20 cellular contexts compared by ENCODE assay signal in genomic region chr7:122306320-122307227, GRCh38. TPM values are rescaled to one million over a fixed set of nuclear protein-coding genes. Genes with fewer than 3 reads are reported as not detected.
A peak's percentile ranks its signal among the peaks of the same experiment; 100 is the strongest.
DNase-seq lines count a peak whose midpoint lies in the region; ATAC-seq and TF ChIP-seq lines count a peak whose summit lies in the region.
"Had no signal": no experiment of that assay in that cellular context is flagged by ENCODE, and none has a peak within 500 bp of the region (broad histone marks: within the 10 kb centered on the region; RNA-seq: fewer than 3 reads in every experiment).

No MANE protein-coding gene starts in this region.

- POLR2A ChIA-PET in RWPE1 (lab: Yijun Ruan, JAX; ENCODE audit: low non-redundant PET): no interaction called here

- peaks cover 25 to 33% (median 27%) of the 10 kb centered on the region in 3 donors for H3K4me1 ChIP-seq in skeletal muscle tissue (ENCODE audit: control insufficient read depth in 3 of 3, insufficient read depth in 3 of 3, low read length in 3 of 3)

- TF ChIP-seq CTCF in WERI-Rb-1 (IDR thresholded peaks at IDR 0.05; ENCODE audit: low read depth, low read length) (no peak), RWPE1 (conservative IDR thresholded peaks at IDR 0.05; ENCODE audit: low read depth) (no peak)

- CTCF ChIA-PET in RWPE1 (lab: Yijun Ruan, JAX): interaction anchor here (0.7 kb wide), 1 partner anchor 665 kb away, joined by 3 read pairs; no protein-coding TSS in a partner anchor

- H3K27me3 ChIP-seq in WERI-Rb-1 (ENCODE audit: insufficient read depth, low read depth, severe bottlenecking): peaks cover 97% of the 10 kb centered on the region
- H3K27me3 ChIP-seq in skeletal muscle tissue (ENCODE audit: control insufficient read depth in 3 of 3, insufficient read depth in 3 of 3, low read length in 3 of 3): peaks cover 80 to 89% (median 85%) of the 10 kb centered on the region in 3 donors

- ATAC-seq in HG03280 (IDR thresholded peaks at IDR 0.05; ENCODE audit: unreplicated experiment): no peak
- ATAC-seq: activated T-cell treated with anti-CD3 and anti-CD28 coated beads, Interleukin-2, amount 50 U/mL, for 72 hours; naive thymus-derived CD8-positive, alpha-beta T cell; T-helper 17 cell had no signal

- H3K36me3 ChIP-seq in WERI-Rb-1 (no peaks in the 10 kb centered on the region), skeletal muscle tissue (ENCODE audit: control insufficient read depth in 3 of 3, insufficient read depth in 3 of 3, low read length in 3 of 3) (no peaks in the 10 kb centered on the region)
- H3K36me3 ChIP-seq: spleen had no signal

- DNase-seq in DMS53 (lab: John Stamatoyannopoulos, UW): peak; percentile 41
- DNase-seq in DMS53 treated with DMSO at 0.1 percent for 48 hours (lab: John Stamatoyannopoulos, UW; ENCODE audit: unreplicated experiment): no peak
- DNase-seq in WERI-Rb-1: peak; percentile 28
- peak; percentile 70 for DNase-seq in iPS-NIHi11 (ENCODE audit: low spot score)
- no peak for DNase-seq in RWPE1 (ENCODE audit: low spot score)
- no peak for DNase-seq in NCI-H446 (lab: John Stamatoyannopoulos, UW)
- DNase-seq: activated CD4-positive, alpha-beta T cell treated with anti-CD3 and anti-CD28 coated beads, Interleukin-2, amount 10 ng/mL, durations not matched to agents 24 days and 14 days; activated T-cell treated with anti-CD3 and anti-CD28 coated beads, Interleukin-2, amount 50 U/mL, for 72 hours; CD4-positive, alpha-beta T cell; GM23248; kidney glomerular epithelial cell; naive thymus-derived CD8-positive, alpha-beta T cell; OCI-M1; T-helper 17 cell had no signal

- H3K27ac ChIP-seq in WERI-Rb-1 (no peak overlapping the region), skeletal muscle tissue (ENCODE audit: low read depth, low read length) (no peak overlapping the region), RWPE1 (no peak overlapping the region)
- H3K27ac ChIP-seq: GM23248, HL-60, spleen had no signal

- no peak overlapping the region for H3K9ac ChIP-seq in skeletal muscle tissue (ENCODE audit: low read depth in 1 of 3, low read length in 3 of 3)
- H3K9ac ChIP-seq: GM23248 had no signal

- H3K9me3 ChIP-seq in WERI-Rb-1 (ENCODE audit: severe bottlenecking) (no peaks in the 10 kb centered on the region), skeletal muscle tissue (ENCODE audit: control insufficient read depth in 3 of 3, low read length in 3 of 3) (no peaks in the 10 kb centered on the region)

- H3K4me3 ChIP-seq in WERI-Rb-1 (ENCODE audit: low read depth, low read length): peak overlapping the region; percentile 35
- peak overlapping the region in 2 of 3 donors; percentile 55 to 65 for H3K4me3 ChIP-seq in skeletal muscle tissue (ENCODE audit: low read length in 3 of 3)
- H3K4me3 ChIP-seq: GM23248 had no signal

RNA-seq across cellular contexts. Expression of gene FEZF1, which starts 2.0 kb away (rescaled TPM):
- not detected for total RNA-seq in skeletal muscle tissue
- total RNA-seq: A172; activated CD4-positive, alpha-beta T cell treated with anti-CD3 and anti-CD28 coated beads, Interleukin-2, amount 10 ng/mL, durations not matched to agents 24 days and 14 days; activated T-cell treated with anti-CD3 and anti-CD28 coated beads, Interleukin-2, amount 50 U/mL, for 72 hours; CD4-positive, alpha-beta T cell; dermis microvascular lymphatic vessel endothelial cell; GM23248; naive thymus-derived CD8-positive, alpha-beta T cell; spleen; T-helper 17 cell had no signal

Comparison
In these comparisons a context has a peak if more than half of its experiments do, and no peak if none do; other contexts are left out.
1. DNase-seq: peak in DMS53 (single experiment), WERI-Rb-1 (single experiment) and iPS-NIHi11 (single experiment); none in DMS53 treated with DMSO at 0.1 percent for 48 hours (single experiment), RWPE1 (single experiment) and NCI-H446 (0 of 2).